ENCODE assay signal across 12 cellular contexts in genomic region chr11:125904678-125905077, GRCh38. TPM values are rescaled to one million over a fixed set of nuclear protein-coding genes. Genes with fewer than 3 reads are reported as not detected.
DNase-seq lines count a peak whose midpoint lies in the region; ATAC-seq and TF ChIP-seq lines count a peak whose summit lies in the region.
"Had no signal": no experiment of that assay in that cellular context is flagged by ENCODE, and none has a peak within 500 bp of the region (broad histone marks: within the 10 kb centered on the region; RNA-seq: fewer than 3 reads in every experiment).

No MANE protein-coding gene starts in this region.

- CTCF ChIA-PET in naive thymus-derived CD4-positive, alpha-beta T cell (lab: Charles Lee) = no interaction called here

- POLR2A ChIA-PET in naive thymus-derived CD4-positive, alpha-beta T cell (lab: Charles Lee) = interaction anchor here (2.3 kb wide), 1 partner anchor 313 kb away, joined by 8 read pairs; no protein-coding TSS in a partner anchor

- peaks cover 41% of the 10 kb centered on the region for H3K27me3 Mint-ChIP-seq in chondrocyte (ENCODE audit: low read depth)
- peaks cover 19 to 48% (median 29%) of the 10 kb centered on the region in 5 donors for H3K27me3 Mint-ChIP-seq in naive thymus-derived CD4-positive, alpha-beta T cell
- H3K27me3 Mint-ChIP-seq in type B pancreatic cell = peaks cover 34% of the 10 kb centered on the region

- no peak for TF ChIP-seq CTCF in heart left ventricle (IDR thresholded peaks at IDR 0.05)
- no peak for TF ChIP-seq CTCF in chondrocyte (IDR thresholded peaks at IDR 0.05)
- TF ChIP-seq CTCF in type B pancreatic cell (conservative IDR thresholded peaks at IDR 0.05) = no peak

- no peak for TF ChIP-seq POLR2A in heart left ventricle (IDR thresholded peaks at IDR 0.05)

- H3K27ac Mint-ChIP-seq in chondrocyte (ENCODE audit: unreplicated experiment) (no peak overlapping the region), type B pancreatic cell (no peak overlapping the region)
- H3K27ac Mint-ChIP-seq in naive thymus-derived CD4-positive, alpha-beta T cell = peak overlapping the region in 2 of 9 donors; percentile 49 to 64

- peaks cover 0 to 9% (median 7%) of the 10 kb centered on the region in 9 donors for H3K36me3 ChIP-seq in heart left ventricle
- peaks cover 0 to 1% (median 0%) of the 10 kb centered on the region in 3 experiments for H3K36me3 ChIP-seq in naive thymus-derived CD4-positive, alpha-beta T cell (ENCODE audit: control insufficient read depth in 2 of 3, insufficient read depth in 3 of 3, low read length in 3 of 3)

- H3K4me1 ChIP-seq in heart left ventricle = peaks cover 0 to 31% (median 15%) of the 10 kb centered on the region in 12 donors
- H3K4me1 ChIP-seq in naive thymus-derived CD4-positive, alpha-beta T cell (ENCODE audit: control insufficient read depth in 2 of 2, insufficient read depth in 2 of 2, low read length in 2 of 2) = peaks cover 7 to 13% of the 10 kb centered on the region in 2 donors

- DNase-seq in heart left ventricle = no peak
- DNase-seq in Right ventricle myocardium inferior (ENCODE audit: missing footprints) = no peak
- DNase-seq in chondrocyte (ENCODE audit: low spot score) = no peak
- no peak for DNase-seq in naive thymus-derived CD4-positive, alpha-beta T cell
- DNase-seq in type B pancreatic cell (ENCODE audit: extremely low spot score, unreplicated experiment) = no peak

- H3K27me3 ChIP-seq in heart left ventricle = peaks cover 4 to 36% (median 13%) of the 10 kb centered on the region in 9 donors
- peaks cover 0 to 4% of the 10 kb centered on the region in 2 donors for H3K27me3 ChIP-seq in naive thymus-derived CD4-positive, alpha-beta T cell (ENCODE audit: control insufficient read depth in 2 of 2, insufficient read depth in 2 of 2, low read length in 2 of 2)
- H3K27me3 ChIP-seq: BLaER1 had no signal

- no peaks in the 10 kb centered on the region for H3K9me3 Mint-ChIP-seq in chondrocyte (ENCODE audit: low read depth)
- peaks cover 0 to 5% (median 0%) of the 10 kb centered on the region in 11 donors for H3K9me3 Mint-ChIP-seq in naive thymus-derived CD4-positive, alpha-beta T cell
- no peaks in the 10 kb centered on the region for H3K9me3 Mint-ChIP-seq in type B pancreatic cell

- no peak overlapping the region for H3K27ac ChIP-seq in heart left ventricle
- H3K27ac ChIP-seq in naive thymus-derived CD4-positive, alpha-beta T cell (ENCODE audit: low read depth, low read length) = no peak overlapping the region
- H3K27ac ChIP-seq: BLaER1 had no signal

- H3K9me3 ChIP-seq in heart left ventricle = no peaks in the 10 kb centered on the region
- H3K9me3 ChIP-seq in naive thymus-derived CD4-positive, alpha-beta T cell (ENCODE audit: control insufficient read depth in 2 of 3, low read length in 3 of 3) = no peaks in the 10 kb centered on the region
- H3K9me3 ChIP-seq: BLaER1 had no signal

- no peak for ATAC-seq in heart left ventricle
- ATAC-seq in Right ventricle myocardium inferior = no peak
- ATAC-seq in naive thymus-derived CD4-positive, alpha-beta T cell = no peak
- no peak for ATAC-seq in HG02870 (IDR thresholded peaks at IDR 0.05; ENCODE audit: unreplicated experiment)
- ATAC-seq in HG03025 (IDR thresholded peaks at IDR 0.05; ENCODE audit: low FRiP score, unreplicated experiment) = no peak
- ATAC-seq in HG03135 (IDR thresholded peaks at IDR 0.05; ENCODE audit: unreplicated experiment) = no peak
- ATAC-seq: sciatic nerve had no signal

- 48 to 50% (median 50%) methylated on average over 8 to 11 of the region's 11 CpGs for WGBS in heart left ventricle, 4 donors

- H3K4me3 ChIP-seq in heart left ventricle = peak overlapping the region in 8 of 12 donors; percentile 24 to 80 (median 66)
- H3K4me3 ChIP-seq in naive thymus-derived CD4-positive, alpha-beta T cell (ENCODE audit: low read length) = no peak overlapping the region
- H3K4me3 ChIP-seq: BLaER1 had no signal

- H3K4me1 Mint-ChIP-seq in chondrocyte (ENCODE audit: low read depth) = peaks cover 20% of the 10 kb centered on the region
- peaks cover 21 to 44% (median 32%) of the 10 kb centered on the region in 7 donors for H3K4me1 Mint-ChIP-seq in naive thymus-derived CD4-positive, alpha-beta T cell
- H3K4me1 Mint-ChIP-seq in type B pancreatic cell (ENCODE audit: unreplicated experiment) = peaks cover 20% of the 10 kb centered on the region

- H3K4me3 Mint-ChIP-seq in chondrocyte (ENCODE audit: unreplicated experiment) (peak overlapping the region; percentile 19), type B pancreatic cell (peak overlapping the region; percentile 84)
- H3K4me3 Mint-ChIP-seq in naive thymus-derived CD4-positive, alpha-beta T cell = peak overlapping the region; percentile 63 to 89 (median 79)

- intact Hi-C loops in heart left ventricle (cut with DNase I) = no loop called here
- intact Hi-C loops in Right ventricle myocardium inferior (cut with DNase I) = loop anchor here (10.0 kb wide), 1 partner anchor 360 kb away; the partner anchor contains the start of genes FOXRED1 and SRPRA
- intact Hi-C loops in naive thymus-derived CD4-positive, alpha-beta T cell (cut with micrococcal nuclease) = loop anchor here in 1 of 2 donors (5.0 kb wide), 2 partner anchors 178 to 378 kb away; partner anchors contain the start of gene TIRAP

- peaks cover 2% of the 10 kb centered on the region for H3K36me3 Mint-ChIP-seq in chondrocyte (ENCODE audit: low read depth)
- H3K36me3 Mint-ChIP-seq in naive thymus-derived CD4-positive, alpha-beta T cell = peaks cover 1 to 7% (median 6%) of the 10 kb centered on the region in 5 donors
- H3K36me3 Mint-ChIP-seq in type B pancreatic cell = peaks cover 5% of the 10 kb centered on the region

RNA-seq across cellular contexts. Expression of gene DDX25, which starts 0.4 kb away (rescaled TPM):
- total RNA-seq in heart left ventricle = not detected
- not detected for polyA plus RNA-seq in heart left ventricle
- total RNA-seq in Right ventricle myocardium inferior = not detected
- total RNA-seq in chondrocyte = not detected in 3 replicates
- under 1 TPM in 1 of 5 experiments, not detected in 4; 0.05 TPM for total RNA-seq in naive thymus-derived CD4-positive, alpha-beta T cell
- polyA plus RNA-seq in naive thymus-derived CD4-positive, alpha-beta T cell = under 1 TPM in 1 of 2 donors, not detected in 1; 0.02 TPM
- total RNA-seq in type B pancreatic cell (ENCODE audit: low replicate concordance) = 0.79 and 1.8 TPM in 2 replicates
- total RNA-seq: endothelial cell of umbilical vein had no signal
- polyA plus RNA-seq: endothelial cell of umbilical vein had no signal

RNA-seq across cellular contexts. Expression of gene PUS3, which starts 1.7 kb away (rescaled TPM):
- total RNA-seq in heart left ventricle (1 to 10 TPM; 5.4 to 9.4 (median 8.3) TPM), Right ventricle myocardium inferior (8.1 TPM), chondrocyte (7.7 to 10.0 TPM (median 8.4 TPM) in 3 replicates), type B pancreatic cell (ENCODE audit: low replicate concordance) (11.9 and 13.5 TPM in 2 replicates)
- polyA plus RNA-seq in heart left ventricle = 10 to 100 TPM in 1 of 2 donors, 1 to 10 TPM in 1; 6.6 to 11.0 TPM
- 10 to 100 TPM in 2 of 5 experiments, 1 to 10 TPM in 3; 4.6 to 15.3 (median 9.3) TPM for total RNA-seq in naive thymus-derived CD4-positive, alpha-beta T cell
- 10 to 100 TPM in 1 of 2 donors, 1 to 10 TPM in 1; 9.6 to 14.1 TPM for polyA plus RNA-seq in naive thymus-derived CD4-positive, alpha-beta T cell

RNA-seq across cellular contexts. Expression of gene HYLS1, which starts 17.2 kb away (rescaled TPM):
- total RNA-seq in heart left ventricle (1 to 10 TPM; 3.4 to 6.9 (median 4.5) TPM), Right ventricle myocardium inferior (5.0 TPM), chondrocyte (4.3 to 4.7 TPM (median 4.5 TPM) in 3 replicates), type B pancreatic cell (ENCODE audit: low replicate concordance) (4.3 and 6.5 TPM in 2 replicates)
- polyA plus RNA-seq in heart left ventricle = 1 to 10 TPM; 3.0 to 3.5 TPM
- 10 to 100 TPM in 1 of 5 experiments, 1 to 10 TPM in 4; 2.7 to 13.1 (median 8.0) TPM for total RNA-seq in naive thymus-derived CD4-positive, alpha-beta T cell
- polyA plus RNA-seq in naive thymus-derived CD4-positive, alpha-beta T cell = 10 to 100 TPM in 1 of 2 donors, 1 to 10 TPM in 1; 7.5 to 13.1 TPM

RNA-seq across cellular contexts. Expression of gene VSIG10L2, which starts 41.2 kb away (rescaled TPM):
- total RNA-seq in heart left ventricle = under 1 TPM in 1 of 9 donors, not detected in 8; 0.21 TPM
- under 1 TPM; 0.04 to 0.12 TPM for polyA plus RNA-seq in heart left ventricle
- total RNA-seq in Right ventricle myocardium inferior = 0.30 TPM
- not detected in 3 replicates for total RNA-seq in chondrocyte
- not detected for total RNA-seq in naive thymus-derived CD4-positive, alpha-beta T cell
- not detected for polyA plus RNA-seq in naive thymus-derived CD4-positive, alpha-beta T cell
- total RNA-seq in type B pancreatic cell (ENCODE audit: low replicate concordance) = 0.31 TPM in 1 of 2 replicates, not detected in the other
- total RNA-seq: endothelial cell of umbilical vein, kidney epithelial cell, sciatic nerve had no signal
- polyA plus RNA-seq: endothelial cell of umbilical vein had no signal

Comparison
In these comparisons a context has a peak if more than half of its experiments do, and no peak if none do; other contexts are left out.
1. H3K4me3 Mint-ChIP-seq: peak in every context shown above with its lines; median percentile 84 in type B pancreatic cell; 79 in naive thymus-derived CD4-positive, alpha-beta T cell; 19 in chondrocyte.